20 cellular contexts compared by ENCODE assay signal in genomic region chr3:128227507-128227906, GRCh38.
"Had no signal": no experiment of that assay in that cellular context is flagged by ENCODE, and none has a peak within 500 bp of the region (broad histone marks: within the 10 kb centered on the region; RNA-seq: fewer than 3 reads in every experiment).

No MANE protein-coding gene starts in this region.

- H3K27ac ChIP-seq: colonic mucosa, esophagus muscularis mucosa, foreskin keratinocyte, gastroesophageal sphincter, heart left ventricle, hepatocyte, left lung, neutrophil, parathyroid adenoma, stomach, thyroid gland, upper lobe of left lung had no signal

- H3K4me3 Mint-ChIP-seq: mesothelial cell of epicardium, naive B cell had no signal

- H3K36me3 ChIP-seq: colonic mucosa, esophagus muscularis mucosa, gastroesophageal sphincter, heart left ventricle, left lung, neutrophil, stomach, thyroid gland, upper lobe of left lung had no signal

- H3K27ac Mint-ChIP-seq: mesothelial cell of epicardium, progenitor cell of endocrine pancreas had no signal

- H3K27me3 Mint-ChIP-seq: naive B cell, progenitor cell of endocrine pancreas had no signal

- H3K4me2 ChIP-seq: hepatocyte, smooth muscle cell had no signal

- ATAC-seq: gastroesophageal sphincter had no signal

- H3K9me3 ChIP-seq: colonic mucosa, thyroid gland had no signal

- H3K9ac ChIP-seq: parathyroid adenoma had no signal

- H2AFZ ChIP-seq: hepatocyte, parathyroid adenoma had no signal

- H3K27me3 ChIP-seq: colonic mucosa, esophagus muscularis mucosa, foreskin keratinocyte, gastroesophageal sphincter, heart left ventricle, hepatocyte, left lung, neutrophil, stomach, thyroid gland, upper lobe of left lung had no signal

- H3K4me1 ChIP-seq: colonic mucosa, foreskin keratinocyte, left lung had no signal

- H3K79me2 ChIP-seq: hepatocyte had no signal

- DNase-seq: foreskin keratinocyte; heart left ventricle; kidney; left cardiac atrium; left lung; naive B cell; stimulated activated naive CD4-positive, alpha-beta T cell treated with Interleukin-2 at 50 U/mL for 16 hours; stomach had no signal

- H3K4me3 ChIP-seq: colonic mucosa, esophagus muscularis mucosa, gastroesophageal sphincter, heart left ventricle, hepatocyte, left lung, mucosa of descending colon, smooth muscle cell, stomach, thyroid gland, upper lobe of left lung had no signal
